Comparison of ENCODE assay signal across 8 cellular contexts in genomic region chr1:26234644-26235384, GRCh38. TPM values are rescaled to one million over a fixed set of nuclear protein-coding genes. Genes with fewer than 3 reads are reported as not detected.
A peak's percentile ranks its signal among the peaks of the same experiment; 100 is the strongest.
DNase-seq lines count a peak whose midpoint lies in the region; ATAC-seq, FAIRE-seq and TF ChIP-seq lines count a peak whose summit lies in the region.

No MANE protein-coding gene starts in this region.

- peak overlapping the region; percentile 93 for H3K27ac Mint-ChIP-seq in activated CD8-positive, alpha-beta T cell treated with anti-CD3 and anti-CD28 coated beads, Interleukin-2, amount 10 ng/mL, durations not matched to agents 7 days and 5 days

- no peak for TF ChIP-seq POLR2A in gastroesophageal sphincter (IDR thresholded peaks at IDR 0.05)

- POLR2A ChIA-PET in activated CD8-positive, alpha-beta T cell treated with anti-CD3 and anti-CD28 coated beads, Interleukin-2, amount 10 ng/mL, durations not matched to agents 7 days and 5 days (lab: Charles Lee) = interaction anchor here (0.7 to 1.9 kb wide), 10 partner anchors 45 to 237 kb away, joined by 3 to 7 read pairs (median 3); partner anchors contain the start of genes CD52, DHDDS, ZNF593 and ZNF593OS

- H3K9me3 Mint-ChIP-seq in activated CD8-positive, alpha-beta T cell treated with anti-CD3 and anti-CD28 coated beads, Interleukin-2, amount 10 ng/mL, durations not matched to agents 7 days and 5 days (ENCODE audit: insufficient read depth) = no peaks in the 10 kb centered on the region

- DNase-seq in stimulated activated CD4-positive, alpha-beta T cell treated with anti-CD3 and anti-CD28 coated beads, Interleukin-12 subunit alpha, Interleukin-12 subunit beta, amount 100 ng/mL, for 4 hours = peak; percentile 12
- DNase-seq in stimulated activated CD4-positive, alpha-beta T cell treated with anti-CD3 and anti-CD28 coated beads, Interleukin-1b, Interleukin-23, amount 100 ng/mL, for 48 hours = no peak
- DNase-seq in HUDEP-2 (lab: John Stamatoyannopoulos, UW; ENCODE audit: unreplicated experiment in 76 of 76) (peak in 46 of 76 experiments; percentile 4 to 61 (median 22)), pancreas (peak in 1 of 6 donors; percentile 20), activated gamma-delta T cell (lab: John Stamatoyannopoulos, UW) (no peak)
- DNase-seq in activated CD8-positive, alpha-beta T cell treated with anti-CD3 and anti-CD28 coated beads, Interleukin-2, amount 10 ng/mL, durations not matched to agents 7 days and 5 days = peak; percentile 37

- no peaks in the 10 kb centered on the region for H3K36me3 ChIP-seq in gastroesophageal sphincter
- H3K36me3 ChIP-seq in pancreas = no peaks in the 10 kb centered on the region

- H3K9me3 ChIP-seq in gastroesophageal sphincter = no peaks in the 10 kb centered on the region
- H3K9me3 ChIP-seq in pancreas = no peaks in the 10 kb centered on the region

- WGBS in gastroesophageal sphincter (ENCODE audit: low coverage in 1 of 2), 2 donors = 3% methylated on average over 22 to 26 of the region's 30 CpGs
- WGBS in pancreas, 2 donors = 1% methylated on average over 30 of the region's 30 CpGs

- CTCF ChIA-PET in activated CD8-positive, alpha-beta T cell treated with anti-CD3 and anti-CD28 coated beads, Interleukin-2, amount 10 ng/mL, durations not matched to agents 7 days and 5 days (lab: Charles Lee) = interaction anchor here (0.7 to 5.5 kb wide), 82 partner anchors 8 to 476 kb away, joined by 3 to 74 read pairs (median 5); partner anchors contain the start of genes C1orf232, CATSPER4, CD52 and DHDDS

- TF ChIP-seq CTCF in gastroesophageal sphincter (IDR thresholded peaks at IDR 0.05) (no peak), pancreas (IDR thresholded peaks at IDR 0.05) (no peak)

- H3K36me3 Mint-ChIP-seq in activated CD8-positive, alpha-beta T cell treated with anti-CD3 and anti-CD28 coated beads, Interleukin-2, amount 10 ng/mL, durations not matched to agents 7 days and 5 days (ENCODE audit: low read depth) = peaks cover 29% of the 10 kb centered on the region

- peak overlapping the region; percentile 97 for H3K4me3 Mint-ChIP-seq in activated CD8-positive, alpha-beta T cell treated with anti-CD3 and anti-CD28 coated beads, Interleukin-2, amount 10 ng/mL, durations not matched to agents 7 days and 5 days

- no peak for TF ChIP-seq EP300 in gastroesophageal sphincter (IDR thresholded peaks at IDR 0.05)

- H3K27me3 ChIP-seq in gastroesophageal sphincter (no peaks in the 10 kb centered on the region), pancreas (no peaks in the 10 kb centered on the region)

- intact Hi-C loops in pancreas (cut with DNase I) = loop anchor here in 1 of 3 donors (10.0 kb wide), 1 partner anchor 60 kb away; the partner anchor contains the start of genes CNKSR1 and ZNF593OS

- peaks cover 39% of the 10 kb centered on the region for H3K4me1 Mint-ChIP-seq in activated CD8-positive, alpha-beta T cell treated with anti-CD3 and anti-CD28 coated beads, Interleukin-2, amount 10 ng/mL, durations not matched to agents 7 days and 5 days (ENCODE audit: low read depth)

- H3K4me1 ChIP-seq in gastroesophageal sphincter (peaks cover 0 to 23% (median 3%) of the 10 kb centered on the region in 3 donors), pancreas (peaks cover 0 to 7% (median 0%) of the 10 kb centered on the region in 3 donors)

- H3K4me3 ChIP-seq in gastroesophageal sphincter (peak overlapping the region; percentile 52 to 59), pancreas (peak overlapping the region; percentile 50 to 82 (median 62))

- no peaks in the 10 kb centered on the region for H3K27me3 Mint-ChIP-seq in activated CD8-positive, alpha-beta T cell treated with anti-CD3 and anti-CD28 coated beads, Interleukin-2, amount 10 ng/mL, durations not matched to agents 7 days and 5 days (ENCODE audit: low read depth)

- no peak for ATAC-seq in activated CD8-positive, alpha-beta T cell treated with anti-CD3 and anti-CD28 coated beads, Interleukin-2, amount 10 ng/mL, durations not matched to agents 7 days and 5 days
- ATAC-seq in gastroesophageal sphincter (no peak), pancreas (peak in 2 of 4 donors; percentile 2), HG02884 (IDR thresholded peaks at IDR 0.05; ENCODE audit: unreplicated experiment) (no peak)

- FAIRE-seq in pancreas (lab: Jason Lieb, UNC) = no peak

- H3K27ac ChIP-seq in gastroesophageal sphincter (peak overlapping the region; percentile 72 to 93 (median 89)), pancreas (peak overlapping the region; percentile 75 to 88 (median 81))

RNA-seq across cellular contexts. Expression of gene CEP85, which starts 0.8 kb away (rescaled TPM):
- total RNA-seq in activated CD8-positive, alpha-beta T cell treated with anti-CD3 and anti-CD28 coated beads, Interleukin-2, amount 10 ng/mL, durations not matched to agents 7 days and 5 days = 10 to 100 TPM; 48.7 to 49.1 TPM
- total RNA-seq in gastroesophageal sphincter = 1 to 10 TPM; 1.3 to 6.8 (median 4.7) TPM
- total RNA-seq in pancreas = 1 to 10 TPM; 2.7 to 6.6 (median 3.7) TPM
- 1 to 10 TPM; 2.9 to 5.6 TPM for polyA plus RNA-seq in pancreas

RNA-seq across cellular contexts. Expression of gene CATSPER4, which starts 44.4 kb away (rescaled TPM):
- not detected for total RNA-seq in activated CD8-positive, alpha-beta T cell treated with anti-CD3 and anti-CD28 coated beads, Interleukin-2, amount 10 ng/mL, durations not matched to agents 7 days and 5 days
- total RNA-seq in gastroesophageal sphincter (not detected), pancreas (not detected)
- under 1 TPM in 1 of 2 donors, not detected in 1; 0.09 TPM for polyA plus RNA-seq in pancreas

RNA-seq across cellular contexts. Expression of gene SH3BGRL3, which starts 45.1 kb away (rescaled TPM):
- 100 to 1,000 TPM; 795 to 814 TPM for total RNA-seq in activated CD8-positive, alpha-beta T cell treated with anti-CD3 and anti-CD28 coated beads, Interleukin-2, amount 10 ng/mL, durations not matched to agents 7 days and 5 days
- total RNA-seq in gastroesophageal sphincter (10 to 100 TPM; 31.6 to 60.2 (median 44.0) TPM), pancreas (10 to 100 TPM; 29.1 to 84.2 (median 48.8) TPM)
- 100 to 1,000 TPM in 1 of 2 donors, 10 to 100 TPM in 1; 61.0 to 109 TPM for polyA plus RNA-seq in pancreas

RNA-seq across cellular contexts. Expression of gene CNKSR1, which starts 57.5 kb away (rescaled TPM):
- 1 to 10 TPM; 1.4 to 2.2 TPM for total RNA-seq in activated CD8-positive, alpha-beta T cell treated with anti-CD3 and anti-CD28 coated beads, Interleukin-2, amount 10 ng/mL, durations not matched to agents 7 days and 5 days
- total RNA-seq in gastroesophageal sphincter (1 to 10 TPM in 2 of 4 donors, under 1 TPM in 1, not detected in 1; 0.81 to 1.7 (median 1.1) TPM), pancreas (10 to 100 TPM; 11.3 to 20.8 (median 14.9) TPM)
- polyA plus RNA-seq in pancreas = 10 to 100 TPM; 46.8 to 48.5 TPM

Comparison
In these comparisons a context has a peak if more than half of its experiments do, and no peak if none do; other contexts are left out.
1. DNase-seq: peak in stimulated activated CD4-positive, alpha-beta T cell treated with anti-CD3 and anti-CD28 coated beads, Interleukin-12 subunit alpha, Interleukin-12 subunit beta, amount 100 ng/mL, for 4 hours (single experiment), HUDEP-2 (46 of 76) and activated CD8-positive, alpha-beta T cell treated with anti-CD3 and anti-CD28 coated beads, Interleukin-2, amount 10 ng/mL, durations not matched to agents 7 days and 5 days (single experiment); none in stimulated activated CD4-positive, alpha-beta T cell treated with anti-CD3 and anti-CD28 coated beads, Interleukin-1b, Interleukin-23, amount 100 ng/mL, for 48 hours (single experiment) and activated gamma-delta T cell (single experiment).
2. RNA of gene CEP85, which starts 0.8 kb away (total RNA-seq): 48.7 to 49.1 TPM in activated CD8-positive, alpha-beta T cell treated with anti-CD3 and anti-CD28 coated beads, Interleukin-2, amount 10 ng/mL, durations not matched to agents 7 days and 5 days; 1.3 to 6.8 TPM in gastroesophageal sphincter and 2.7 to 6.6 TPM in pancreas; every median in the first group is over 4 times any median in the second.
3. RNA of gene SH3BGRL3, which starts 45.1 kb away (total RNA-seq): 795 to 814 TPM in activated CD8-positive, alpha-beta T cell treated with anti-CD3 and anti-CD28 coated beads, Interleukin-2, amount 10 ng/mL, durations not matched to agents 7 days and 5 days; 29.1 to 84.2 TPM in pancreas and 31.6 to 60.2 TPM in gastroesophageal sphincter; every median in the first group is over 4 times any median in the second.